In the genomic region with DNA sequence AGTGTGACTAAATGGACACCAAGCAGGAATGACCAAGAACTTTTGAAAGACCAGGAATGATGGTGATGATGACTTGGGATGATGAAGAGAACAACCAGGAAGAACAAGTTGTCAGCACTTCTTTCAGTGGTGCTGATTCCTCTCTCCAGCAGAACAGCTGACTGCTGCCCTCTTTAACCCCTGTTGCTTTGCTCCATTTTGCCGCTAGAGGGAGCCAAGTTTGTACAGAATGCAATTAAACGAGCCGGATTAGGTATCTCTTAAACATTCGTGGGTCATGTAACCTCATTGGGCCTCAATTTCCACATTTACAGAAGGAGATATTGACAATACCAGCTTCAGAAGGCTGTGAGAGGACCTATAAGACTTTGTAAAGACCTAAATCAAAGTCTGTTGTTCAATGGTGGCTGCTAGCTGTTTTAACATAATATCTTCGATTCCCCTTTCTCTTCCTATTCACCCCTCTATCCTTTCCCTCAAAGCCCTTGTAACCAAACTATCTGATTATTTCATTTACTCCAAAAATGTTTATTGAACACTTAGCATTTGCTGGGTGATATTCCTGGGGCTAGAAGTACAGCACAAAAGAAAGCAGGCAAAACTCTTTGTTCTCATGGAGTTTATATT, we compare ENCODE assay signal across 8 cellular contexts. TPM values are rescaled to one million over a fixed set of nuclear protein-coding genes. Genes with fewer than 3 reads are reported as not detected.
DNase-seq lines count a peak whose midpoint lies in the region; ATAC-seq and TF ChIP-seq lines count a peak whose summit lies in the region.

No MANE protein-coding gene starts in this region.

- TF ChIP-seq CTCF in AG04449 (IDR thresholded peaks at IDR 0.05; ENCODE audit: insufficient read depth, low read length, missing control alignments), result peak; percentile 72

- WGBS in mesendoderm (ENCODE audit: extremely low coverage, insufficient coverage, low lambda C conversion rate), result 100% methylated on average over 1 of the region's 5 CpGs

- H3K56ac ChIP-seq in mesendoderm (ENCODE audit: low read length), result no peak overlapping the region

- no peaks in the 10 kb centered on the region for H3K4me1 ChIP-seq in mesendoderm (ENCODE audit: control insufficient read depth, low read depth, low read length)

- CTCF ChIA-PET in AG04449 (lab: Yijun Ruan, JAX), result interaction anchor here (0.7 to 1.2 kb wide), 5 partner anchors 9 to 135 kb away, joined by 3 to 6 read pairs (median 3); no protein-coding TSS in a partner anchor
- CTCF ChIA-PET in activated CD4-positive, alpha-beta T cell treated with anti-CD3 and anti-CD28 coated beads, Interleukin-2, amount 10 ng/mL, durations not matched to agents 7 days and 5 days (lab: Charles Lee), result interaction anchor here (0.6 kb wide), 1 partner anchor 16 kb away, joined by 7 read pairs; no protein-coding TSS in a partner anchor

- H3K4ac ChIP-seq in mesendoderm (ENCODE audit: low read depth, low read length), result no peak overlapping the region

- no peak overlapping the region for H2BK15ac ChIP-seq in mesendoderm (replicated peaks; ENCODE audit: low read depth)

- no peak overlapping the region for H4K8ac ChIP-seq in mesendoderm (ENCODE audit: low read depth, low read length)

- no peak overlapping the region for H2AK5ac ChIP-seq in mesendoderm (ENCODE audit: low read length)

- H3K27ac Mint-ChIP-seq in activated CD4-positive, alpha-beta T cell treated with anti-CD3 and anti-CD28 coated beads, Interleukin-2, amount 10 ng/mL, durations not matched to agents 7 days and 5 days, result no peak overlapping the region

- no peak overlapping the region for H3K23ac ChIP-seq in mesendoderm (ENCODE audit: low read length)

- no peaks in the 10 kb centered on the region for H3K4me1 Mint-ChIP-seq in activated CD4-positive, alpha-beta T cell treated with anti-CD3 and anti-CD28 coated beads, Interleukin-2, amount 10 ng/mL, durations not matched to agents 7 days and 5 days

- H3K79me2 ChIP-seq in mesendoderm (ENCODE audit: control insufficient read depth, insufficient read depth, low read length), result no peaks in the 10 kb centered on the region

- H4K5ac ChIP-seq in mesendoderm (ENCODE audit: low read length), result no peak overlapping the region

- H3K79me1 ChIP-seq in mesendoderm (ENCODE audit: low read length), result no peaks in the 10 kb centered on the region

- ATAC-seq in GM18505 (IDR thresholded peaks at IDR 0.05; ENCODE audit: unreplicated experiment) (peak; percentile 88), HG03039 (IDR thresholded peaks at IDR 0.05; ENCODE audit: unreplicated experiment) (peak; percentile 92)

- no peaks in the 10 kb centered on the region for H3K9me3 Mint-ChIP-seq in activated CD4-positive, alpha-beta T cell treated with anti-CD3 and anti-CD28 coated beads, Interleukin-2, amount 10 ng/mL, durations not matched to agents 7 days and 5 days

- H2BK5ac ChIP-seq in mesendoderm (ENCODE audit: low read length), result no peak overlapping the region

- H3K4me3 Mint-ChIP-seq in activated CD4-positive, alpha-beta T cell treated with anti-CD3 and anti-CD28 coated beads, Interleukin-2, amount 10 ng/mL, durations not matched to agents 7 days and 5 days, result no peak overlapping the region

- H3K4me3 ChIP-seq in AG04449 (ENCODE audit: low read depth, low read length) (no peak overlapping the region), mesendoderm (ENCODE audit: low read length) (no peak overlapping the region)

- H3K27ac ChIP-seq in mesendoderm (ENCODE audit: low read depth, low read length), result no peak overlapping the region

- POLR2A ChIA-PET in AG04449 (lab: Yijun Ruan, JAX), result no interaction called here
- POLR2A ChIA-PET in activated CD4-positive, alpha-beta T cell treated with anti-CD3 and anti-CD28 coated beads, Interleukin-2, amount 10 ng/mL, durations not matched to agents 7 days and 5 days (lab: Charles Lee), result no interaction called here

- H3K4me2 ChIP-seq in mesendoderm (ENCODE audit: low read length), result no peak overlapping the region

- peaks cover 6% of the 10 kb centered on the region for H3K27me3 Mint-ChIP-seq in activated CD4-positive, alpha-beta T cell treated with anti-CD3 and anti-CD28 coated beads, Interleukin-2, amount 10 ng/mL, durations not matched to agents 7 days and 5 days

- no peak for TF ChIP-seq POLR2A in GM18505 (IDR thresholded peaks at IDR 0.05; ENCODE audit: borderline replicate concordance, extremely low read depth, insufficient read depth, insufficient read length)

- no peaks in the 10 kb centered on the region for H3K36me3 ChIP-seq in mesendoderm (ENCODE audit: control insufficient read depth, insufficient read depth, low read length)

- H3K9ac ChIP-seq in mesendoderm (ENCODE audit: low read length), result no peak overlapping the region

- DNase-seq in AG04449 (ENCODE audit: low read depth, low spot score) (no peak), NCI-H345 (lab: John Stamatoyannopoulos, UW) (peak; percentile 55), mesendoderm (peak; percentile 57)
- DNase-seq in activated CD4-positive, alpha-beta T cell treated with anti-CD3 and anti-CD28 coated beads, Interleukin-2, amount 10 ng/mL, durations not matched to agents 7 days and 5 days, result peak; percentile 79
- peak; percentile 32 for DNase-seq in effector CD8-positive, alpha-beta T cell (lab: John Stamatoyannopoulos, UW)
- peak; percentile 18 to 52 for DNase-seq in stimulated activated CD8-positive, alpha-beta memory T cell treated with anti-CD3 and anti-CD28 coated beads, Interleukin-7, amount 100 ng/mL, for 4 hours (ENCODE audit: low read depth in 2 of 2)

- no peak overlapping the region for H2BK120ac ChIP-seq in mesendoderm (ENCODE audit: low read depth, low read length)

- H3K18ac ChIP-seq in mesendoderm (ENCODE audit: low read length), result no peak overlapping the region

- H3K27me3 ChIP-seq in mesendoderm (ENCODE audit: insufficient read depth, low read length, poor library complexity), result no peaks in the 10 kb centered on the region

- no peaks in the 10 kb centered on the region for H3K36me3 Mint-ChIP-seq in activated CD4-positive, alpha-beta T cell treated with anti-CD3 and anti-CD28 coated beads, Interleukin-2, amount 10 ng/mL, durations not matched to agents 7 days and 5 days (ENCODE audit: low read depth)

RNA-seq across cellular contexts. Expression of a gene that starts 1.9 kb away (rescaled TPM):
- not detected for total RNA-seq in activated CD4-positive, alpha-beta T cell treated with anti-CD3 and anti-CD28 coated beads, Interleukin-2, amount 10 ng/mL, durations not matched to agents 7 days and 5 days
- polyA plus RNA-seq in mesendoderm (2013, experiment 1 of 2), result not detected
- not detected for polyA plus RNA-seq in mesendoderm (2013, experiment 2 of 2)

RNA-seq across cellular contexts. Expression of a gene that starts 16.8 kb away (rescaled TPM):
- total RNA-seq in activated CD4-positive, alpha-beta T cell treated with anti-CD3 and anti-CD28 coated beads, Interleukin-2, amount 10 ng/mL, durations not matched to agents 7 days and 5 days, result not detected
- not detected for polyA plus RNA-seq in mesendoderm (2013, experiment 1 of 2)
- not detected for polyA plus RNA-seq in mesendoderm (2013, experiment 2 of 2)

RNA-seq across cellular contexts. Expression of a gene that starts 44.2 kb away (rescaled TPM):
- total RNA-seq in activated CD4-positive, alpha-beta T cell treated with anti-CD3 and anti-CD28 coated beads, Interleukin-2, amount 10 ng/mL, durations not matched to agents 7 days and 5 days, result not detected
- not detected for polyA plus RNA-seq in mesendoderm (2013, experiment 1 of 2)
- polyA plus RNA-seq in mesendoderm (2013, experiment 2 of 2), result not detected

RNA-seq across cellular contexts. Expression of a gene that starts 58.4 kb away (rescaled TPM):
- not detected for total RNA-seq in activated CD4-positive, alpha-beta T cell treated with anti-CD3 and anti-CD28 coated beads, Interleukin-2, amount 10 ng/mL, durations not matched to agents 7 days and 5 days
- not detected for polyA plus RNA-seq in mesendoderm (2013, experiment 1 of 2)
- not detected for polyA plus RNA-seq in mesendoderm (2013, experiment 2 of 2)
